Comparison of ENCODE assay signal across 31 cellular contexts in genomic region chrX:116732214-116732613, GRCh38.
DNase-seq lines count a peak whose midpoint lies in the region; ATAC-seq, FAIRE-seq and TF ChIP-seq lines count a peak whose summit lies in the region.
"Had no signal": no experiment of that assay in that cellular context is flagged by ENCODE, and none has a peak within 500 bp of the region (broad histone marks: within the 10 kb centered on the region; RNA-seq: fewer than 3 reads in every experiment).

No MANE protein-coding gene starts in this region.

- CTCF ChIA-PET in HepG2 (lab: Yijun Ruan, JAX; ENCODE audit: low intra/inter-chr PET ratio, low total read pairs) = no interaction called here

- TF ChIP-seq CTCF in liver (IDR thresholded peaks at IDR 0.05; ENCODE audit: low read depth, low read length, missing input control) = no peak
- TF ChIP-seq CTCF in HepG2 (CRISPR knock-in tag; IDR thresholded peaks at IDR 0.05) = no peak
- no peak for TF ChIP-seq CTCF in pancreas (IDR thresholded peaks at IDR 0.05)

- no peak overlapping the region for H3K4me2 ChIP-seq in HepG2 (ENCODE audit: low read depth, low read length)
- H3K4me2 ChIP-seq: A549; BLaER1; BLaER1 treated with 17β-estradiol and CSF1 and Interleukin-3, amounts not matched to agents 10 nM and 100 nM had no signal

- no peak overlapping the region for H3K9ac ChIP-seq in liver (ENCODE audit: low read depth in 1 of 2, low read length in 2 of 2)
- no peak overlapping the region for H3K9ac ChIP-seq in HepG2 (ENCODE audit: insufficient read depth, low read depth, low read length)
- H3K9ac ChIP-seq: BLaER1; BLaER1 treated with 17β-estradiol and CSF1 and Interleukin-3, amounts not matched to agents 10 nM and 100 nM had no signal

- TF ChIP-seq RAD21 in liver (IDR thresholded peaks at IDR 0.05) (no peak), HepG2 (CRISPR knock-in tag; IDR thresholded peaks at IDR 0.05) (no peak)

- H3K27ac ChIP-seq in liver (ENCODE audit: low read depth in 1 of 2, low read length in 2 of 2) = no peak overlapping the region
- H3K27ac ChIP-seq in HepG2 (ENCODE audit: extremely low read length, insufficient read depth, low read length) = no peak overlapping the region
- no peak overlapping the region for H3K27ac ChIP-seq in pancreas
- H3K27ac ChIP-seq: 22Rv1; A549; BLaER1; BLaER1 treated with 17β-estradiol and CSF1 and Interleukin-3, amounts not matched to agents 10 nM and 100 nM; C4-2B had no signal

- H3K4me1 ChIP-seq in liver (ENCODE audit: control insufficient read depth in 4 of 4, insufficient read depth in 4 of 4, low read length in 3 of 4) (peaks cover 0 to 5% (median 0%) of the 10 kb centered on the region in 4 donors), HepG2 (ENCODE audit: insufficient read depth, low read length) (no peaks in the 10 kb centered on the region), pancreas (no peaks in the 10 kb centered on the region)
- H3K4me1 ChIP-seq: A549; BE2C; BLaER1; BLaER1 treated with 17β-estradiol and CSF1 and Interleukin-3, amounts not matched to agents 10 nM and 100 nM; Caco-2 had no signal

- DNase-seq in HepG2 (ENCODE audit: low spot score) (no peak), pancreas (no peak), NCI-H446 treated with DMSO at 0.1 percent for 48 hours (lab: John Stamatoyannopoulos, UW) (no peak)
- DNase-seq: 8988T; ACHN; AML-193; BE2C; C1 segment of cervical spinal cord; Caco-2; Calu3; CD4-positive, alpha-beta memory T cell; CD4-positive, alpha-beta T cell; CD4-positive, CD25-positive, alpha-beta regulatory T cell; CD8-positive, alpha-beta memory T cell; CD8-positive, alpha-beta T cell; COR-L47; DMS 273 treated with DMSO at 0.1 percent for 48 hours; DMS153; DMS53; DMS79; DMS79 treated with DMSO at 0.1 percent for 48 hours; DND-41; EL had no signal

- H2AFZ ChIP-seq in HepG2 (ENCODE audit: low read length) = no peak overlapping the region

- POLR2A ChIA-PET in HepG2 (lab: Yijun Ruan, JAX) = no interaction called here

- in situ Hi-C loops in HepG2 (cut with HindIII; ENCODE audit: extremely low pct_ligation_motif_present, low pct_unique_long_range_greater_than_20kb) = no loop called here

- no TSS peak for BruUV-seq in HepG2 (replicated peaks; lab: Mats Ljungman, UMichigan)

- H3K4me3 ChIP-seq in liver (ENCODE audit: low read depth in 1 of 3, low read length in 3 of 3) (no peak overlapping the region), HepG2 (replicated peaks in 1 of 3; ENCODE audit: insufficient read depth in 1 of 3, low read depth in 2 of 3, low read length in 3 of 3) (no peak overlapping the region), pancreas (no peak overlapping the region)
- H3K4me3 ChIP-seq: A549; BLaER1; BLaER1 treated with 17β-estradiol and CSF1 and Interleukin-3, amounts not matched to agents 10 nM and 100 nM had no signal

- H3K27me3 ChIP-seq in liver (ENCODE audit: control insufficient read depth in 4 of 4, insufficient read depth in 4 of 4, low read length in 3 of 4) = no peaks in the 10 kb centered on the region
- H3K27me3 ChIP-seq in HepG2 (ENCODE audit: control insufficient read depth in 1 of 2, insufficient read depth in 2 of 2, low read length in 2 of 2) = no peaks in the 10 kb centered on the region
- H3K27me3 ChIP-seq in pancreas = peaks cover 0 to 5% (median 0%) of the 10 kb centered on the region in 4 donors
- H3K27me3 ChIP-seq: BE2C had no signal

- TF ChIP-seq EP300 in HepG2 (IDR thresholded peaks at IDR 0.05; ENCODE audit: low read depth in 2 of 2, low read length in 2 of 2) (no peak), HepG2 (CRISPR knock-in tag; IDR thresholded peaks at IDR 0.05; ENCODE audit: borderline replicate concordance) (no peak)

- no peak for ATAC-seq in HepG2
- ATAC-seq in pancreas = no peak
- ATAC-seq: A549; CD8-positive, alpha-beta T cell had no signal

- no peaks in the 10 kb centered on the region for H4K20me1 ChIP-seq in HepG2 (ENCODE audit: insufficient read depth, low read length)
- H4K20me1 ChIP-seq: BLaER1; BLaER1 treated with 17β-estradiol and CSF1 and Interleukin-3, amounts not matched to agents 10 nM and 100 nM had no signal

- no peak for TF ChIP-seq POLR2A in HepG2 (IDR thresholded peaks at IDR 0.05; ENCODE audit: insufficient read depth in 1 of 2, low read depth in 2 of 2, low read length in 2 of 2)

- WGBS in liver = 20% methylated on average over 2 of the region's 2 CpGs
- whole genome bisulfite sequencing in HepG2 (ENCODE audit: low lambda C conversion rate) = 0% methylated on average over 2 of the region's 2 CpGs
- WGBS in pancreas, 2 donors = 14% methylated on average over 2 of the region's 2 CpGs

- H3K36me3 ChIP-seq in liver (ENCODE audit: control insufficient read depth in 4 of 4, insufficient read depth in 3 of 4, low read depth in 1 of 4, low read length in 3 of 4) (no peaks in the 10 kb centered on the region), HepG2 (replicated peaks in 1 of 2; ENCODE audit: control insufficient read depth in 1 of 2, insufficient read depth in 2 of 2, low read length in 2 of 2) (no peaks in the 10 kb centered on the region), pancreas (no peaks in the 10 kb centered on the region)
- H3K36me3 ChIP-seq: BE2C; BLaER1; BLaER1 treated with 17β-estradiol and CSF1 and Interleukin-3, amounts not matched to agents 10 nM and 100 nM had no signal

- intact Hi-C loops in HepG2 (cut with micrococcal nuclease; ENCODE audit: unreplicated experiment) (no loop called here), pancreas (cut with DNase I) (no loop called here)

- H3K79me2 ChIP-seq in HepG2 (ENCODE audit: insufficient read depth, low read length) = no peaks in the 10 kb centered on the region

- no peak for FAIRE-seq in HepG2 (lab: Jason Lieb, UNC)
- FAIRE-seq in pancreas (lab: Jason Lieb, UNC) = peak; percentile 49
- FAIRE-seq: A204.1, D721Med had no signal

- H3K9me3 ChIP-seq in liver (ENCODE audit: control insufficient read depth in 4 of 4, low read length in 3 of 4) = no peaks in the 10 kb centered on the region
- H3K9me3 ChIP-seq in HepG2 (ENCODE audit: low read length) = no peaks in the 10 kb centered on the region
- H3K9me3 ChIP-seq in pancreas = no peaks in the 10 kb centered on the region
- H3K9me3 ChIP-seq: A549, BE2C, BLaER1, Caco-2 had no signal

TF ChIP-seq in liver, 16 proteins besides CTCF, POLR2A, EP300 and RAD21:
- TF ChIP-seq YY1 (IDR thresholded peaks at IDR 0.05) (no peak), HNF4A (conservative IDR thresholded peaks at IDR 0.05) (no peak), FOXA2 (IDR thresholded peaks at IDR 0.05) (no peak), RXRA (IDR thresholded peaks at IDR 0.05) (peak; percentile 37 to 63)

TF ChIP-seq in HepG2, 621 proteins besides CTCF, POLR2A, EP300 and RAD21 (continues in another document):
- TF ChIP-seq LCORL (IDR thresholded peaks at IDR 0.05) (no peak), LCORL (CRISPR knock-in tag; IDR thresholded peaks at IDR 0.05) (no peak), CEBPZ (IDR thresholded peaks at IDR 0.05; ENCODE audit: low read length) (no peak), CHD4 (IDR thresholded peaks at IDR 0.05; ENCODE audit: borderline replicate concordance, low read length) (no peak), ZNF569 (CRISPR knock-in tag; IDR thresholded peaks at IDR 0.05; ENCODE audit: borderline replicate concordance) (no peak), ZNF337 (CRISPR knock-in tag; IDR thresholded peaks at IDR 0.05; ENCODE audit: borderline replicate concordance, low read depth) (no peak), ZNF501 (CRISPR knock-in tag; IDR thresholded peaks at IDR 0.05) (no peak), MZF1 (CRISPR knock-in tag; IDR thresholded peaks at IDR 0.05; ENCODE audit: borderline replicate concordance) (no peak), ZBTB8A (CRISPR knock-in tag; IDR thresholded peaks at IDR 0.05; ENCODE audit: borderline replicate concordance, low read depth) (no peak), PAWR (CRISPR knock-in tag; IDR thresholded peaks at IDR 0.05; ENCODE audit: borderline replicate concordance) (no peak), SRF (IDR thresholded peaks at IDR 0.05; ENCODE audit: low read depth, low read length) (no peak), TBL1XR1 (IDR thresholded peaks at IDR 0.05; ENCODE audit: borderline replicate concordance, low read length, partially characterized antibody) (no peak)
- TF ChIP-seq, protein P1, sequence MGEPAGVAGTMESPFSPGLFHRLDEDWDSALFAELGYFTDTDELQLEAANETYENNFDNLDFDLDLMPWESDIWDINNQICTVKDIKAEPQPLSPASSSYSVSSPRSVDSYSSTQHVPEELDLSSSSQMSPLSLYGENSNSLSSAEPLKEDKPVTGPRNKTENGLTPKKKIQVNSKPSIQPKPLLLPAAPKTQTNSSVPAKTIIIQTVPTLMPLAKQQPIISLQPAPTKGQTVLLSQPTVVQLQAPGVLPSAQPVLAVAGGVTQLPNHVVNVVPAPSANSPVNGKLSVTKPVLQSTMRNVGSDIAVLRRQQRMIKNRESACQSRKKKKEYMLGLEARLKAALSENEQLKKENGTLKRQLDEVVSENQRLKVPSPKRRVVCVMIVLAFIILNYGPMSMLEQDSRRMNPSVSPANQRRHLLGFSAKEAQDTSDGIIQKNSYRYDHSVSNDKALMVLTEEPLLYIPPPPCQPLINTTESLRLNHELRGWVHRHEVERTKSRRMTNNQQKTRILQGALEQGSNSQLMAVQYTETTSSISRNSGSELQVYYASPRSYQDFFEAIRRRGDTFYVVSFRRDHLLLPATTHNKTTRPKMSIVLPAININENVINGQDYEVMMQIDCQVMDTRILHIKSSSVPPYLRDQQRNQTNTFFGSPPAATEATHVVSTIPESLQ (CRISPR knock-in tag; conservative IDR thresholded peaks at IDR 0.05) = no peak
